Comparison of ENCODE assay signal across 18 cellular contexts in the genomic region with DNA sequence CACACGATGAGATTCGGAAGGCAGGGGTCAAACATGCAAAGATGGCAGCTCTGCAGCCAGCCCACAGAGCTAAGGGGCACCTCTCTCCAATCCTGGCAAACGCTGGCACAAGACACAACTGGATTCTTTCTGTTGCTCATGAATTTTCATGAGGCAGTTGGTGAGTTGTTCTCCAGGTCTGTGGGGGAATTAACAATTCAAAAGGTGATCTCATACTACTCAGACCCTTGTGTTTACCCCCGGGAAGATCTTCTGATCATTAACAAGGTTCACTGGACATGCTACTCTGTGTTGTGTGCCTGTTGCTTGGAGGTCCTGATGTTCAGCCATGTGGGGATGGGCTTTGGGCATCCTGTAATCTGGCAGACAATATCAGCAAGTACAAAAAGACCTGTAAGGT.
DNase-seq lines count a peak whose midpoint lies in the region; ATAC-seq and TF ChIP-seq lines count a peak whose summit lies in the region.
"Had no signal": no experiment of that assay in that cellular context is flagged by ENCODE, and none has a peak within 500 bp of the region (broad histone marks: within the 10 kb centered on the region; RNA-seq: fewer than 3 reads in every experiment).

No MANE protein-coding gene starts in this region.

- no peak for ATAC-seq in stimulated activated memory B cell treated with anti-CD40 and anti-IgM and Interleukin-4, amounts not matched to agents 10 μg/mL and 1 μg/mL and 100 μg/mL, for 72 hours
- ATAC-seq: HCT116 had no signal

- no peaks in the 10 kb centered on the region for H3K4me1 ChIP-seq in Caco-2
- H3K4me1 ChIP-seq: BLaER1 had no signal

- no peaks in the 10 kb centered on the region for H3K4me1 Mint-ChIP-seq in stimulated activated memory B cell treated with anti-CD40 and anti-IgM and Interleukin-4, amounts not matched to agents 10 μg/mL and 1 μg/mL and 100 μg/mL, for 72 hours
- H3K4me1 Mint-ChIP-seq in Caco-2 (ENCODE audit: low read depth, unreplicated experiment): no peaks in the 10 kb centered on the region
- H3K4me1 Mint-ChIP-seq: CD4-positive, alpha-beta memory T cell had no signal

- intact Hi-C loops in Caco-2 (cut with micrococcal nuclease; ENCODE audit: unreplicated experiment): no loop called here

- CTCF ChIA-PET in Caco-2 (lab: Charles Lee): no interaction called here

- H3K9me3 Mint-ChIP-seq in stimulated activated memory B cell treated with anti-CD40 and anti-IgM and Interleukin-4, amounts not matched to agents 10 μg/mL and 1 μg/mL and 100 μg/mL, for 72 hours: no peaks in the 10 kb centered on the region
- no peaks in the 10 kb centered on the region for H3K9me3 Mint-ChIP-seq in Caco-2 (ENCODE audit: unreplicated experiment)
- H3K9me3 Mint-ChIP-seq: CD4-positive, alpha-beta memory T cell; HFFc6 had no signal

- POLR2A ChIA-PET in Caco-2 (lab: Charles Lee): no interaction called here

- H3K27me3 ChIP-seq in Caco-2 (replicated peaks; ENCODE audit: control insufficient read depth, insufficient read depth, low read length): no peaks in the 10 kb centered on the region; the same call in 1 of the 2 replicates
- H3K27me3 ChIP-seq: BLaER1 had no signal

- H3K36me3 Mint-ChIP-seq in stimulated activated memory B cell treated with anti-CD40 and anti-IgM and Interleukin-4, amounts not matched to agents 10 μg/mL and 1 μg/mL and 100 μg/mL, for 72 hours: peaks cover 31% of the 10 kb centered on the region
- no peaks in the 10 kb centered on the region for H3K36me3 Mint-ChIP-seq in Caco-2 (ENCODE audit: insufficient read depth, unreplicated experiment)
- H3K36me3 Mint-ChIP-seq: CD14-positive monocyte had no signal

- no peak overlapping the region for H3K4me3 ChIP-seq in epithelial cell of proximal tubule (ENCODE audit: low read depth, low read length)
- H3K4me3 ChIP-seq in Caco-2 (ENCODE audit: low read depth, low read length): no peak overlapping the region
- H3K4me3 ChIP-seq: BLaER1 had no signal

- H3K36me3 ChIP-seq in Caco-2 (ENCODE audit: control insufficient read depth, insufficient read depth, low read length): no peaks in the 10 kb centered on the region
- H3K36me3 ChIP-seq: BLaER1 had no signal

- no TSS peak for BruUV-seq in Caco-2 (replicated peaks; lab: Mats Ljungman, UMichigan)

- no peak overlapping the region for H3K4me3 Mint-ChIP-seq in stimulated activated memory B cell treated with anti-CD40 and anti-IgM and Interleukin-4, amounts not matched to agents 10 μg/mL and 1 μg/mL and 100 μg/mL, for 72 hours
- no peak overlapping the region for H3K4me3 Mint-ChIP-seq in Caco-2 (ENCODE audit: unreplicated experiment)
- H3K4me3 Mint-ChIP-seq: CD14-positive monocyte; CD4-positive, alpha-beta memory T cell; HFFc6 had no signal

- H3K27ac Mint-ChIP-seq in stimulated activated memory B cell treated with anti-CD40 and anti-IgM and Interleukin-4, amounts not matched to agents 10 μg/mL and 1 μg/mL and 100 μg/mL, for 72 hours: no peak overlapping the region
- no peak overlapping the region for H3K27ac Mint-ChIP-seq in Caco-2 (ENCODE audit: unreplicated experiment)
- H3K27ac Mint-ChIP-seq: CD4-positive, alpha-beta memory T cell; HFFc6 had no signal

- H3K9me3 ChIP-seq in Caco-2: no peaks in the 10 kb centered on the region
- H3K9me3 ChIP-seq: BLaER1 had no signal

- no peak for TF ChIP-seq CTCF in epithelial cell of proximal tubule (conservative IDR thresholded peaks at IDR 0.05; ENCODE audit: low read depth, low read length)
- no peak for TF ChIP-seq CTCF in Caco-2 (IDR thresholded peaks at IDR 0.05; ENCODE audit: insufficient read depth in 1 of 2, low read depth in 1 of 2, low read length in 1 of 2, severe bottlenecking in 1 of 2, unreplicated experiment in 1 of 2)

- no peaks in the 10 kb centered on the region for H3K27me3 Mint-ChIP-seq in stimulated activated memory B cell treated with anti-CD40 and anti-IgM and Interleukin-4, amounts not matched to agents 10 μg/mL and 1 μg/mL and 100 μg/mL, for 72 hours
- H3K27me3 Mint-ChIP-seq in Caco-2 (ENCODE audit: insufficient read depth, unreplicated experiment): peaks cover 18% of the 10 kb centered on the region

- DNase-seq in DMS 273 (lab: John Stamatoyannopoulos, UW; ENCODE audit: unreplicated experiment) (peak; percentile 81), DMS 273 treated with DMSO at 0.1 percent for 48 hours (lab: John Stamatoyannopoulos, UW) (no peak), epithelial cell of proximal tubule (ENCODE audit: low read depth) (peak; percentile 85), kidney tubule cell (ENCODE audit: low spot score) (peak; percentile 94), renal cortical epithelial cell (ENCODE audit: low read depth) (peak; percentile 95), DMS53 (lab: John Stamatoyannopoulos, UW) (no peak), Caco-2 (no peak)
- DNase-seq: CD4-positive, alpha-beta memory T cell; DMS153; DMS79 treated with DMSO at 0.1 percent for 48 hours; GF-D8; GOT3; H7; HFFc6 had no signal

Comparison
In these comparisons a context has a peak if more than half of its experiments do, and no peak if none do; other contexts are left out.
1. DNase-seq: peak in DMS 273 (single experiment), epithelial cell of proximal tubule (single experiment), kidney tubule cell (single experiment) and renal cortical epithelial cell (single experiment); none in DMS 273 treated with DMSO at 0.1 percent for 48 hours (single experiment), DMS53 (single experiment) and Caco-2 (0 of 2).